2 cellular contexts compared by ENCODE assay signal in the genomic region with DNA sequence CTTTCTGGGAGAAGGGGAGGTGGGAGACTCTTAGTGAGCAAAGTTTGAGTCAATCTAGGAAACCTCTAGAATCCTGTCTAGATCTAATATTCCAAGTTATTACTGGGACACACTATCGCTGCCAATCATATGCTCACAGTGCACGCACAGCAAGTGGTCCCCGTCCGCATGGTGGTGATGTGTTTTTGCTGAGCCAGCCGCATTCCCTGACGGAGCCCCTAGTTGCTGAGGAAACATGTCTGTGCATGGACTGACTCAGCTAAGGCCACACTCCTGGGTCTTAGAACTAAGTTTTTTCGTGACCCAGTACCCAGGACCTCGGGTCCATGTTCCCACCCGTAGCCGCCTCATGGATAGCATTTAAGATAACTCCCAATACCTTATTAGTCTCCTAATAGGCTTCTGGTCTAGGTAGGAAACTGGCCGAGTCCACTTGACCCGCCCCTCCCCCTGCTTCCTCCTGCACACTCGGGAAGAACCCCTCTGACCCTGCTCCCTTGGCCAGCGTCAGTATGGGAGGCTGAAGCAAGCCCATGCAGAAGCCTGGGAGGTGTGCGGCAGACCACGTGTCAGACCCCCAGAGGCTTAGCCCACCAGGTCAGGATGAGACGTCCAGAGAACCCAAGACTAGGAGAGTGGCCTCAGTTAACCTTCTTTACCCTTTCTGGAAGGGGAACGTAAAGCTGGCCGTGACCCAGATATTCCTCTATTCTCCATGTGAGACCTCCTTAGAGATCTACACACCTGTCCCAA.
A peak's percentile ranks its signal among the peaks of the same experiment; 100 is the strongest.
TF ChIP-seq lines count a peak whose summit lies in the region.

No MANE protein-coding gene starts in this region.

TF ChIP-seq in GM12878, 131 proteins besides CTCF, POLR2A, EP300 and RAD21:
- TF ChIP-seq MLLT1 (IDR thresholded peaks at IDR 0.05) (no peak), POLR2AphosphoS5 (IDR thresholded peaks at IDR 0.05; ENCODE audit: low read length) (peak; percentile 45), ZBED1 (IDR thresholded peaks at IDR 0.05; ENCODE audit: borderline replicate concordance) (no peak)

TF ChIP-seq in GM23338, 12 proteins besides CTCF, POLR2A, EP300 and RAD21 (continued from another document):
- TF ChIP-seq, protein P1, sequence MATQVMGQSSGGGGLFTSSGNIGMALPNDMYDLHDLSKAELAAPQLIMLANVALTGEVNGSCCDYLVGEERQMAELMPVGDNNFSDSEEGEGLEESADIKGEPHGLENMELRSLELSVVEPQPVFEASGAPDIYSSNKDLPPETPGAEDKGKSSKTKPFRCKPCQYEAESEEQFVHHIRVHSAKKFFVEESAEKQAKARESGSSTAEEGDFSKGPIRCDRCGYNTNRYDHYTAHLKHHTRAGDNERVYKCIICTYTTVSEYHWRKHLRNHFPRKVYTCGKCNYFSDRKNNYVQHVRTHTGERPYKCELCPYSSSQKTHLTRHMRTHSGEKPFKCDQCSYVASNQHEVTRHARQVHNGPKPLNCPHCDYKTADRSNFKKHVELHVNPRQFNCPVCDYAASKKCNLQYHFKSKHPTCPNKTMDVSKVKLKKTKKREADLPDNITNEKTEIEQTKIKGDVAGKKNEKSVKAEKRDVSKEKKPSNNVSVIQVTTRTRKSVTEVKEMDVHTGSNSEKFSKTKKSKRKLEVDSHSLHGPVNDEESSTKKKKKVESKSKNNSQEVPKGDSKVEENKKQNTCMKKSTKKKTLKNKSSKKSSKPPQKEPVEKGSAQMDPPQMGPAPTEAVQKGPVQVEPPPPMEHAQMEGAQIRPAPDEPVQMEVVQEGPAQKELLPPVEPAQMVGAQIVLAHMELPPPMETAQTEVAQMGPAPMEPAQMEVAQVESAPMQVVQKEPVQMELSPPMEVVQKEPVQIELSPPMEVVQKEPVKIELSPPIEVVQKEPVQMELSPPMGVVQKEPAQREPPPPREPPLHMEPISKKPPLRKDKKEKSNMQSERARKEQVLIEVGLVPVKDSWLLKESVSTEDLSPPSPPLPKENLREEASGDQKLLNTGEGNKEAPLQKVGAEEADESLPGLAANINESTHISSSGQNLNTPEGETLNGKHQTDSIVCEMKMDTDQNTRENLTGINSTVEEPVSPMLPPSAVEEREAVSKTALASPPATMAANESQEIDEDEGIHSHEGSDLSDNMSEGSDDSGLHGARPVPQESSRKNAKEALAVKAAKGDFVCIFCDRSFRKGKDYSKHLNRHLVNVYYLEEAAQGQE (IDR thresholded peaks at IDR 0.05; ENCODE audit: unreplicated experiment), result no peak
- TF ChIP-seq NANOG (IDR thresholded peaks at IDR 0.05; ENCODE audit: borderline replicate concordance) (no peak), CREB1 (CRISPR knock-in tag; IDR thresholded peaks at IDR 0.05; ENCODE audit: low read depth) (no peak), ZNF331 (CRISPR knock-in tag; IDR thresholded peaks at IDR 0.05; ENCODE audit: low read depth) (no peak), ZNF114 (CRISPR knock-in tag; IDR thresholded peaks at IDR 0.05) (no peak), ZNF462 (CRISPR knock-in tag; IDR thresholded peaks at IDR 0.05) (no peak)
- TF ChIP-seq, protein P2, sequence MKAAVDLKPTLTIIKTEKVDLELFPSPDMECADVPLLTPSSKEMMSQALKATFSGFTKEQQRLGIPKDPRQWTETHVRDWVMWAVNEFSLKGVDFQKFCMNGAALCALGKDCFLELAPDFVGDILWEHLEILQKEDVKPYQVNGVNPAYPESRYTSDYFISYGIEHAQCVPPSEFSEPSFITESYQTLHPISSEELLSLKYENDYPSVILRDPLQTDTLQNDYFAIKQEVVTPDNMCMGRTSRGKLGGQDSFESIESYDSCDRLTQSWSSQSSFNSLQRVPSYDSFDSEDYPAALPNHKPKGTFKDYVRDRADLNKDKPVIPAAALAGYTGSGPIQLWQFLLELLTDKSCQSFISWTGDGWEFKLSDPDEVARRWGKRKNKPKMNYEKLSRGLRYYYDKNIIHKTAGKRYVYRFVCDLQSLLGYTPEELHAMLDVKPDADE (IDR thresholded peaks at IDR 0.05), result no peak
